In genomic region chr12:124940143-124940392, GRCh38 we compare ENCODE assay signal across 8 cellular contexts. TPM values are rescaled to one million over a fixed set of nuclear protein-coding genes. Genes with fewer than 3 reads are reported as not detected.
A peak's percentile ranks its signal among the peaks of the same experiment; 100 is the strongest.
DNase-seq lines count a peak whose midpoint lies in the region; ATAC-seq and TF ChIP-seq lines count a peak whose summit lies in the region.

No MANE protein-coding gene starts in this region.

- CTCF ChIA-PET in PC-9 (lab: Charles Lee): interaction anchor here (0.6 to 5.1 kb wide), 8 partner anchors 11 to 113 kb away, joined by 3 to 37 read pairs (median 4); no protein-coding TSS in a partner anchor

- H3K27me3 ChIP-seq in PC-9 (ENCODE audit: insufficient read depth, low read depth): no peaks in the 10 kb centered on the region
- H3K27me3 ChIP-seq in gastroesophageal sphincter: no peaks in the 10 kb centered on the region
- H3K27me3 ChIP-seq in suprapubic skin: no peaks in the 10 kb centered on the region

- H3K4me1 ChIP-seq in PC-9 (replicated peaks; ENCODE audit: insufficient read depth): peaks cover 23% of the 10 kb centered on the region
- peaks cover 0 to 40% (median 10%) of the 10 kb centered on the region in 3 donors for H3K4me1 ChIP-seq in gastroesophageal sphincter
- peaks cover 36% of the 10 kb centered on the region for H3K4me1 ChIP-seq in suprapubic skin

- peak; percentile 3 for ATAC-seq in GM21528 (IDR thresholded peaks at IDR 0.05; ENCODE audit: low FRiP score, unreplicated experiment)
- ATAC-seq in gastroesophageal sphincter: no peak
- no peak for ATAC-seq in HG02642 (IDR thresholded peaks at IDR 0.05; ENCODE audit: poor library complexity, unreplicated experiment)

- H3K36me3 ChIP-seq in PC-9 (ENCODE audit: low read depth) (no peaks in the 10 kb centered on the region), gastroesophageal sphincter (peaks cover 0 to 11% of the 10 kb centered on the region in 2 donors), suprapubic skin (peaks cover 8% of the 10 kb centered on the region)

- H3K4me3 ChIP-seq in PC-9 (peak overlapping the region; percentile 67; the same call in 1 of the 2 replicates), gastroesophageal sphincter (peak overlapping the region; percentile 20 to 57), suprapubic skin (peak overlapping the region; percentile 46)

- 0% methylated on average over 5 to 8 of the region's 8 CpGs for WGBS in gastroesophageal sphincter (ENCODE audit: low coverage in 1 of 2), 2 donors
- 2% methylated on average over 8 of the region's 8 CpGs for WGBS in suprapubic skin

- no peaks in the 10 kb centered on the region for H3K9me2 ChIP-seq in PC-9 (ENCODE audit: insufficient read depth)

- no peak overlapping the region for H2AFZ ChIP-seq in PC-9

- TF ChIP-seq POLR2A in gastroesophageal sphincter (IDR thresholded peaks at IDR 0.05) (no peak), suprapubic skin (IDR thresholded peaks at IDR 0.05) (no peak)

- 0 out of 2 replicates have a peak, but pooled peaks cover 4% of the 10 kb centered on the region for H4K20me1 ChIP-seq in PC-9 (ENCODE audit: insufficient read depth)

- TSS peak; percentile 100 for BruUV-seq in PC-9 (replicated peaks; lab: Mats Ljungman, UMichigan)

- no peak for TF ChIP-seq CTCF in PC-9 (conservative IDR thresholded peaks at IDR 0.05)
- TF ChIP-seq CTCF in gastroesophageal sphincter (IDR thresholded peaks at IDR 0.05): no peak
- no peak for TF ChIP-seq CTCF in suprapubic skin (IDR thresholded peaks at IDR 0.05)

- intact Hi-C loops in PC-9 (cut with micrococcal nuclease; ENCODE audit: unreplicated experiment): loop anchor here (1.0 kb wide), 2 partner anchors 23 to 34 kb away; no protein-coding TSS in a partner anchor

- H3K27ac ChIP-seq in PC-9 (peak overlapping the region; percentile 86), gastroesophageal sphincter (peak overlapping the region; percentile 52 to 95 (median 93)), suprapubic skin (peak overlapping the region; percentile 77)

- H3K4me2 ChIP-seq in PC-9: peak overlapping the region; percentile 97

- H3K9me3 ChIP-seq in PC-9 (ENCODE audit: insufficient read depth, low read depth) (no peaks in the 10 kb centered on the region), gastroesophageal sphincter (no peaks in the 10 kb centered on the region), suprapubic skin (no peaks in the 10 kb centered on the region)

- DNase-seq in PC-9: no peak
- no peak for DNase-seq in suprapubic skin (ENCODE audit: low spot score in 2 of 2)
- no peak for DNase-seq in cortex of kidney (lab: John Stamatoyannopoulos, UW)
- DNase-seq in NCI-H2081 (lab: John Stamatoyannopoulos, UW): no peak
- DNase-seq in NCI-H1930 (lab: John Stamatoyannopoulos, UW): no peak

- POLR2A ChIA-PET in PC-9 (lab: Charles Lee; ENCODE audit: unreplicated experiment): interaction anchor here (0.5 to 2.0 kb wide), 10 partner anchors 20 to 518 kb away, joined by 3 to 15 read pairs (median 6); partner anchors contain the start of gene UBC

- no peaks in the 10 kb centered on the region for H3K79me2 ChIP-seq in PC-9 (ENCODE audit: low read depth)

- no peak for TF ChIP-seq EP300 in gastroesophageal sphincter (IDR thresholded peaks at IDR 0.05)
- no peak for TF ChIP-seq EP300 in suprapubic skin (IDR thresholded peaks at IDR 0.05)

- H3F3A ChIP-seq in PC-9 (ENCODE audit: insufficient read depth, low read depth): peaks cover 55% of the 10 kb centered on the region

RNA-seq across cellular contexts. Expression of gene UBC, which starts 25.6 kb away (rescaled TPM):
- 748 and 783 TPM in 2 replicates for total RNA-seq in PC-9 (2021)
- 1,000 to 10,000 TPM; 1,376 to 1,776 (median 1,632) TPM for total RNA-seq in gastroesophageal sphincter
- 1,000 to 10,000 TPM; 1,287 to 1,717 (median 1,373) TPM for total RNA-seq in suprapubic skin

RNA-seq across cellular contexts. Expression of gene DHX37, which starts 48.9 kb away (rescaled TPM):
- 19.5 and 20.2 TPM in 2 replicates for total RNA-seq in PC-9 (2021)
- total RNA-seq in gastroesophageal sphincter: 10 to 100 TPM in 2 of 4 donors, 1 to 10 TPM in 2; 8.4 to 14.6 (median 12.2) TPM
- total RNA-seq in suprapubic skin: 10 to 100 TPM; 11.9 to 23.4 (median 20.2) TPM

RNA-seq across cellular contexts. Expression of gene BRI3BP, which starts 53.4 kb away (rescaled TPM):
- total RNA-seq in PC-9 (2021) (11.6 and 19.4 TPM in 2 replicates), gastroesophageal sphincter (1 to 10 TPM; 1.9 to 3.1 (median 2.5) TPM), suprapubic skin (10 to 100 TPM in 3 of 4 donors, 1 to 10 TPM in 1; 9.1 to 25.0 (median 17.7) TPM)
